In the genomic region with DNA sequence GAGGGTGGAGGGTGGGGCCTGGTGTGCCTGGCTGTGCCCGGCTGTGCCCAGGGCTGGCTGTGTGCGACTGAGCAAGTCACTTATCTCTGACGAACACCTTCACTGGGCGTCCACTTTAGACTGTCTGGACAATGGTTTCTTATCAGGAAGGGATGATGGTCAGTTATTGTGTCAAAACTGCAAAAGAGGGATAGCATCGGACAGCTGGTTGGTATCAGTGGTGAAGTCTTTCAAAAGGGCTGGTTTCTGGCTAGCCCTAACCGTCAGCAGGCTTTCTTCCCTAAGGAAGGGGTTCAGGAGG, we compare ENCODE assay signal across 1 cellular context.
TF ChIP-seq lines count a peak whose summit lies in the region.

No MANE protein-coding gene starts in this region.

TF ChIP-seq in K562, 482 proteins besides CTCF, POLR2A, EP300 and RAD21 (continued from another document):
- TF ChIP-seq, protein P1, sequence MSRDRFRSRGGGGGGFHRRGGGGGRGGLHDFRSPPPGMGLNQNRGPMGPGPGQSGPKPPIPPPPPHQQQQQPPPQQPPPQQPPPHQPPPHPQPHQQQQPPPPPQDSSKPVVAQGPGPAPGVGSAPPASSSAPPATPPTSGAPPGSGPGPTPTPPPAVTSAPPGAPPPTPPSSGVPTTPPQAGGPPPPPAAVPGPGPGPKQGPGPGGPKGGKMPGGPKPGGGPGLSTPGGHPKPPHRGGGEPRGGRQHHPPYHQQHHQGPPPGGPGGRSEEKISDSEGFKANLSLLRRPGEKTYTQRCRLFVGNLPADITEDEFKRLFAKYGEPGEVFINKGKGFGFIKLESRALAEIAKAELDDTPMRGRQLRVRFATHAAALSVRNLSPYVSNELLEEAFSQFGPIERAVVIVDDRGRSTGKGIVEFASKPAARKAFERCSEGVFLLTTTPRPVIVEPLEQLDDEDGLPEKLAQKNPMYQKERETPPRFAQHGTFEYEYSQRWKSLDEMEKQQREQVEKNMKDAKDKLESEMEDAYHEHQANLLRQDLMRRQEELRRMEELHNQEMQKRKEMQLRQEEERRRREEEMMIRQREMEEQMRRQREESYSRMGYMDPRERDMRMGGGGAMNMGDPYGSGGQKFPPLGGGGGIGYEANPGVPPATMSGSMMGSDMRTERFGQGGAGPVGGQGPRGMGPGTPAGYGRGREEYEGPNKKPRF (IDR thresholded peaks at IDR 0.05; ENCODE audit: low read depth, low read length), result no peak
- TF ChIP-seq, protein P2, sequence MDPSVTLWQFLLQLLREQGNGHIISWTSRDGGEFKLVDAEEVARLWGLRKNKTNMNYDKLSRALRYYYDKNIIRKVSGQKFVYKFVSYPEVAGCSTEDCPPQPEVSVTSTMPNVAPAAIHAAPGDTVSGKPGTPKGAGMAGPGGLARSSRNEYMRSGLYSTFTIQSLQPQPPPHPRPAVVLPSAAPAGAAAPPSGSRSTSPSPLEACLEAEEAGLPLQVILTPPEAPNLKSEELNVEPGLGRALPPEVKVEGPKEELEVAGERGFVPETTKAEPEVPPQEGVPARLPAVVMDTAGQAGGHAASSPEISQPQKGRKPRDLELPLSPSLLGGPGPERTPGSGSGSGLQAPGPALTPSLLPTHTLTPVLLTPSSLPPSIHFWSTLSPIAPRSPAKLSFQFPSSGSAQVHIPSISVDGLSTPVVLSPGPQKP (CRISPR knock-in tag; IDR thresholded peaks at IDR 0.05), result no peak
- no peak for TF ChIP-seq ETS2 (tag; IDR thresholded peaks at IDR 0.05; ENCODE audit: borderline replicate concordance, poor library complexity, severe bottlenecking)
- TF ChIP-seq, protein P3, sequence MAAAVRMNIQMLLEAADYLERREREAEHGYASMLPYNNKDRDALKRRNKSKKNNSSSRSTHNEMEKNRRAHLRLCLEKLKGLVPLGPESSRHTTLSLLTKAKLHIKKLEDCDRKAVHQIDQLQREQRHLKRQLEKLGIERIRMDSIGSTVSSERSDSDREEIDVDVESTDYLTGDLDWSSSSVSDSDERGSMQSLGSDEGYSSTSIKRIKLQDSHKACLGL (CRISPR knock-in tag; IDR thresholded peaks at IDR 0.05; ENCODE audit: borderline replicate concordance, poor library complexity, severe bottlenecking), result no peak
- TF ChIP-seq SAFB2 (IDR thresholded peaks at IDR 0.05; ENCODE audit: borderline replicate concordance, low read depth, low read length, severe bottlenecking), result no peak
- no peak for TF ChIP-seq GTF2F1 (IDR thresholded peaks at IDR 0.05; ENCODE audit: low read depth, low read length)
- TF ChIP-seq ADNP (tag; IDR thresholded peaks at IDR 0.05), result peak; percentile 62; the same call in 1 of the 2 replicates
- TF ChIP-seq MEF2A (IDR thresholded peaks at IDR 0.05; ENCODE audit: control insufficient read depth, low read depth, low read length), result no peak
- 0 out of 2 replicates have a peak, but pooled peaks have one; percentile 52 for TF ChIP-seq ZNF644 (tag; IDR thresholded peaks at IDR 0.05; ENCODE audit: low read depth)
- TF ChIP-seq, protein P4, sequence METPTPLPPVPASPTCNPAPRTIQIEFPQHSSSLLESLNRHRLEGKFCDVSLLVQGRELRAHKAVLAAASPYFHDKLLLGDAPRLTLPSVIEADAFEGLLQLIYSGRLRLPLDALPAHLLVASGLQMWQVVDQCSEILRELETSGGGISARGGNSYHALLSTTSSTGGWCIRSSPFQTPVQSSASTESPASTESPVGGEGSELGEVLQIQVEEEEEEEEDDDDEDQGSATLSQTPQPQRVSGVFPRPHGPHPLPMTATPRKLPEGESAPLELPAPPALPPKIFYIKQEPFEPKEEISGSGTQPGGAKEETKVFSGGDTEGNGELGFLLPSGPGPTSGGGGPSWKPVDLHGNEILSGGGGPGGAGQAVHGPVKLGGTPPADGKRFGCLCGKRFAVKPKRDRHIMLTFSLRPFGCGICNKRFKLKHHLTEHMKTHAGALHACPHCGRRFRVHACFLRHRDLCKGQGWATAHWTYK (CRISPR knock-in tag; IDR thresholded peaks at IDR 0.05), result no peak
- peak; percentile 71 for TF ChIP-seq MYBL2 (IDR thresholded peaks at IDR 0.05; ENCODE audit: low read depth)
- no peak for TF ChIP-seq MYBL2 (CRISPR knock-in tag; IDR thresholded peaks at IDR 0.05; ENCODE audit: borderline replicate concordance)
- TF ChIP-seq HNRNPK (IDR thresholded peaks at IDR 0.05; ENCODE audit: low read depth, low read length, poor library complexity, severe bottlenecking), result no peak
- TF ChIP-seq HLTF (IDR thresholded peaks at IDR 0.05), result peak; percentile 55; the same call in 1 of the 2 replicates
